1 cellular context compared by ENCODE assay signal in the genomic region with DNA sequence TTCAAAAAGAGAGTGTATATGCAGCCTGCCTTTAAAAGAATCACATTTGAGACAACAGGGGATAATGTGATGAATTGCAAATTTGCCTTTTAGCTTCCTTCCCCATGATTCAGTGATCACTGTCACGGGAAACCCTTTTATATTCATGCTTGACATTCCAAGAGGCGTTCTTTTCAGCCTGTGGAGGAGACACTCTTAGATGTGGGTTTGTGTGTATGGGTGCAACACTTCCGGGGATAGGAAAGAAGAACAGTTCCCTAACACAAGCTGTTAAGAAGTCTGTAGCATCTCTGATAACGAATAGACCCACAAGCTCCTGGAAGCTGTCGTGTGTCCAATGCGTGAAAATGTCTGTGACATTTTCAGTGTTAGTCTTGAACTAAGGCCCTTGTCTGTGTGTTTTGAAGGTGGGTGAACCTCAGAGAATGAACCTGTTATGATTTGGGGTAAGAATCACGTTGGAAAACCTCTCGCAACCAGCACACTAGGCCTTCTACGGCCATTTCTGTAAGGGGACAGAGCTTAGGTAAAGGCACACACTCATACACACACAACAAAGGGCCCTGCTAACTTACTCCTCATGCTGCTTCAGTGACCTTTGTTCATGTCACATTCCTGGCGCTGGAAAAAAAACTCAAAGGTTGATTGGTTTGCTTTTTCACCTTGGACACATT.
TF ChIP-seq lines count a peak whose summit lies in the region.

No MANE protein-coding gene starts in this region.

TF ChIP-seq in HepG2, 621 proteins besides CTCF, POLR2A, EP300 and RAD21 (continued from another document and continues in another):
- TF ChIP-seq ZNF503 (CRISPR knock-in tag; IDR thresholded peaks at IDR 0.05) (peak; percentile 73), GATAD1 (CRISPR knock-in tag; IDR thresholded peaks at IDR 0.05) (no peak), ZNF232 (CRISPR knock-in tag; IDR thresholded peaks at IDR 0.05; ENCODE audit: borderline replicate concordance) (peak; percentile 98), POLR2AphosphoS5 (IDR thresholded peaks at IDR 0.05; ENCODE audit: low read depth, low read length) (0 out of 2 replicates have a peak, but pooled peaks have one; percentile 41), CREB1 (IDR thresholded peaks at IDR 0.05) (no peak), CREB1 (CRISPR knock-in tag; IDR thresholded peaks at IDR 0.05) (0 out of 2 replicates have a peak, but pooled peaks have one; percentile 15), SOX5 (CRISPR knock-in tag; IDR thresholded peaks at IDR 0.05; ENCODE audit: borderline replicate concordance) (peak; percentile 81), ZBTB20 (CRISPR knock-in tag; IDR thresholded peaks at IDR 0.05; ENCODE audit: borderline replicate concordance, low read depth) (peak; percentile 67; the same call in 1 of the 2 replicates), ZNF333 (CRISPR knock-in tag; IDR thresholded peaks at IDR 0.05; ENCODE audit: borderline replicate concordance) (no peak), SAP130 (CRISPR knock-in tag; IDR thresholded peaks at IDR 0.05; ENCODE audit: low read depth) (peak; percentile 60), ZNF34 (CRISPR knock-in tag; IDR thresholded peaks at IDR 0.05; ENCODE audit: borderline replicate concordance) (0 out of 2 replicates have a peak, but pooled peaks have one; percentile 27), HOXD1 (CRISPR knock-in tag; IDR thresholded peaks at IDR 0.05) (peak; percentile 79; the same call in 1 of the 2 replicates), NR2F6 (IDR thresholded peaks at IDR 0.05) (peak; percentile 90), NR2F6 (CRISPR knock-in tag; IDR thresholded peaks at IDR 0.05) (peak; percentile 86), TBX2 (CRISPR knock-in tag; IDR thresholded peaks at IDR 0.05; ENCODE audit: borderline replicate concordance) (peak; percentile 87; the same call in 1 of the 2 replicates), ZNF547 (CRISPR knock-in tag; IDR thresholded peaks at IDR 0.05) (no peak), ZNF609 (CRISPR knock-in tag; IDR thresholded peaks at IDR 0.05; ENCODE audit: borderline replicate concordance) (peak; percentile 80; the same call in 1 of the 2 replicates), ZNF879 (CRISPR knock-in tag; IDR thresholded peaks at IDR 0.05) (no peak), NFIC (IDR thresholded peaks at IDR 0.05; ENCODE audit: low read length) (peak; percentile 61; the same call in 1 of the 2 replicates), ZFX (CRISPR knock-in tag; IDR thresholded peaks at IDR 0.05; ENCODE audit: low read depth) (peak; percentile 77), TCF7 (IDR thresholded peaks at IDR 0.05; ENCODE audit: low read depth) (peak; percentile 34; the same call in 1 of the 2 replicates), ZNF747 (CRISPR knock-in tag; IDR thresholded peaks at IDR 0.05; ENCODE audit: borderline replicate concordance) (no peak; the same call in 1 of the 2 replicates), HDAC1 (CRISPR knock-in tag; IDR thresholded peaks at IDR 0.05) (peak; percentile 66), NR2F2 (IDR thresholded peaks at IDR 0.05; ENCODE audit: borderline replicate concordance, low read depth) (peak; percentile 81), NR2F1 (CRISPR knock-in tag; IDR thresholded peaks at IDR 0.05) (peak; percentile 70 to 86; a peak in 3 of 4 replicates), ZNF644 (CRISPR knock-in tag; IDR thresholded peaks at IDR 0.05; ENCODE audit: low read depth) (peak; percentile 80), ZKSCAN8 (CRISPR knock-in tag; IDR thresholded peaks at IDR 0.05; ENCODE audit: borderline replicate concordance) (peak; percentile 42; the same call in 1 of the 2 replicates), YY1 (IDR thresholded peaks at IDR 0.05; ENCODE audit: insufficient read depth, insufficient replicate concordance, low read depth, low read length) (peak; percentile 23), PITX1 (CRISPR knock-in tag; IDR thresholded peaks at IDR 0.05) (peak; percentile 56), FOXP1 (IDR thresholded peaks at IDR 0.05) (no peak), FOXP1 (CRISPR knock-in tag; IDR thresholded peaks at IDR 0.05) (peak; percentile 41; the same call in 1 of the 2 replicates), ZSCAN22 (CRISPR knock-in tag; IDR thresholded peaks at IDR 0.05) (0 out of 2 replicates have a peak, but pooled peaks have one; percentile 60), KLF13 (CRISPR knock-in tag; IDR thresholded peaks at IDR 0.05) (no peak), POGZ (CRISPR knock-in tag; IDR thresholded peaks at IDR 0.05) (peak; percentile 74; the same call in 1 of the 2 replicates), CEBPG (CRISPR knock-in tag; IDR thresholded peaks at IDR 0.05) (peak; percentile 30; the same call in 1 of the 2 replicates), ZMYM4 (CRISPR knock-in tag; IDR thresholded peaks at IDR 0.05) (peak; percentile 74), ELF4 (CRISPR knock-in tag; IDR thresholded peaks at IDR 0.05; ENCODE audit: borderline replicate concordance) (no peak)
- TF ChIP-seq, protein P1, sequence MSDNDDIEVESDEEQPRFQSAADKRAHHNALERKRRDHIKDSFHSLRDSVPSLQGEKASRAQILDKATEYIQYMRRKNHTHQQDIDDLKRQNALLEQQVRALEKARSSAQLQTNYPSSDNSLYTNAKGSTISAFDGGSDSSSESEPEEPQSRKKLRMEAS (IDR thresholded peaks at IDR 0.05) = peak; percentile 81
- TF ChIP-seq, protein P2, sequence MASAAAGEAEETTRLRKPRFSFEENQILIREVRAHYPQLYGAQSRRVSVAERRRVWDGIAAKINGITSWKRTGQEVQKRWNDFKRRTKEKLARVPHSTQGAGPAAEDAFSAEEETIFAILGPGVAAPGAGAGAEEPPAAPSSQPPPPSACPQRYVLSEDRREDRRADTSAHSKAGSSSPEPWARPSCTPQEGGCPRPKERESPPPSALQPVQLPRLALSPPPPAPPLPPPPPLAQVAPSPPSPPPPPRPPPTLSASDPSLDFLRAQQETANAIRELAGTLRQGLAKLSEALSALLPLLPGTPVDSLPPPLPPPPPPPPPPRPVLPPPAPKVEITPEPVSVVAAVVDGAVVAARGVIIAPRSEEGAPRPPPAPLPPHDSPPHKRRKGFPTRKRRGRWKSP (CRISPR knock-in tag; IDR thresholded peaks at IDR 0.05) = no peak
- TF ChIP-seq, protein P3, sequence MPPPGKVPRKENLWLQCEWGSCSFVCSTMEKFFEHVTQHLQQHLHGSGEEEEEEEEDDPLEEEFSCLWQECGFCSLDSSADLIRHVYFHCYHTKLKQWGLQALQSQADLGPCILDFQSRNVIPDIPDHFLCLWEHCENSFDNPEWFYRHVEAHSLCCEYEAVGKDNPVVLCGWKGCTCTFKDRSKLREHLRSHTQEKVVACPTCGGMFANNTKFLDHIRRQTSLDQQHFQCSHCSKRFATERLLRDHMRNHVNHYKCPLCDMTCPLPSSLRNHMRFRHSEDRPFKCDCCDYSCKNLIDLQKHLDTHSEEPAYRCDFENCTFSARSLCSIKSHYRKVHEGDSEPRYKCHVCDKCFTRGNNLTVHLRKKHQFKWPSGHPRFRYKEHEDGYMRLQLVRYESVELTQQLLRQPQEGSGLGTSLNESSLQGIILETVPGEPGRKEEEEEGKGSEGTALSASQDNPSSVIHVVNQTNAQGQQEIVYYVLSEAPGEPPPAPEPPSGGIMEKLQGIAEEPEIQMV (CRISPR knock-in tag; IDR thresholded peaks at IDR 0.05; ENCODE audit: low read depth) = 0 out of 2 replicates have a peak, but pooled peaks have one; percentile 51
- TF ChIP-seq, protein P4, sequence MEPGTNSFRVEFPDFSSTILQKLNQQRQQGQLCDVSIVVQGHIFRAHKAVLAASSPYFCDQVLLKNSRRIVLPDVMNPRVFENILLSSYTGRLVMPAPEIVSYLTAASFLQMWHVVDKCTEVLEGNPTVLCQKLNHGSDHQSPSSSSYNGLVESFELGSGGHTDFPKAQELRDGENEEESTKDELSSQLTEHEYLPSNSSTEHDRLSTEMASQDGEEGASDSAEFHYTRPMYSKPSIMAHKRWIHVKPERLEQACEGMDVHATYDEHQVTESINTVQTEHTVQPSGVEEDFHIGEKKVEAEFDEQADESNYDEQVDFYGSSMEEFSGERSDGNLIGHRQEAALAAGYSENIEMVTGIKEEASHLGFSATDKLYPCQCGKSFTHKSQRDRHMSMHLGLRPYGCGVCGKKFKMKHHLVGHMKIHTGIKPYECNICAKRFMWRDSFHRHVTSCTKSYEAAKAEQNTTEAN (CRISPR knock-in tag; conservative IDR thresholded peaks at IDR 0.05) = 0 out of 2 replicates have a peak, but pooled peaks have one; percentile 55
- TF ChIP-seq, protein P5, sequence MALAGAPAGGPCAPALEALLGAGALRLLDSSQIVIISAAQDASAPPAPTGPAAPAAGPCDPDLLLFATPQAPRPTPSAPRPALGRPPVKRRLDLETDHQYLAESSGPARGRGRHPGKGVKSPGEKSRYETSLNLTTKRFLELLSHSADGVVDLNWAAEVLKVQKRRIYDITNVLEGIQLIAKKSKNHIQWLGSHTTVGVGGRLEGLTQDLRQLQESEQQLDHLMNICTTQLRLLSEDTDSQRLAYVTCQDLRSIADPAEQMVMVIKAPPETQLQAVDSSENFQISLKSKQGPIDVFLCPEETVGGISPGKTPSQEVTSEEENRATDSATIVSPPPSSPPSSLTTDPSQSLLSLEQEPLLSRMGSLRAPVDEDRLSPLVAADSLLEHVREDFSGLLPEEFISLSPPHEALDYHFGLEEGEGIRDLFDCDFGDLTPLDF (CRISPR knock-in tag; IDR thresholded peaks at IDR 0.05) = no peak
- TF ChIP-seq, protein P6, sequence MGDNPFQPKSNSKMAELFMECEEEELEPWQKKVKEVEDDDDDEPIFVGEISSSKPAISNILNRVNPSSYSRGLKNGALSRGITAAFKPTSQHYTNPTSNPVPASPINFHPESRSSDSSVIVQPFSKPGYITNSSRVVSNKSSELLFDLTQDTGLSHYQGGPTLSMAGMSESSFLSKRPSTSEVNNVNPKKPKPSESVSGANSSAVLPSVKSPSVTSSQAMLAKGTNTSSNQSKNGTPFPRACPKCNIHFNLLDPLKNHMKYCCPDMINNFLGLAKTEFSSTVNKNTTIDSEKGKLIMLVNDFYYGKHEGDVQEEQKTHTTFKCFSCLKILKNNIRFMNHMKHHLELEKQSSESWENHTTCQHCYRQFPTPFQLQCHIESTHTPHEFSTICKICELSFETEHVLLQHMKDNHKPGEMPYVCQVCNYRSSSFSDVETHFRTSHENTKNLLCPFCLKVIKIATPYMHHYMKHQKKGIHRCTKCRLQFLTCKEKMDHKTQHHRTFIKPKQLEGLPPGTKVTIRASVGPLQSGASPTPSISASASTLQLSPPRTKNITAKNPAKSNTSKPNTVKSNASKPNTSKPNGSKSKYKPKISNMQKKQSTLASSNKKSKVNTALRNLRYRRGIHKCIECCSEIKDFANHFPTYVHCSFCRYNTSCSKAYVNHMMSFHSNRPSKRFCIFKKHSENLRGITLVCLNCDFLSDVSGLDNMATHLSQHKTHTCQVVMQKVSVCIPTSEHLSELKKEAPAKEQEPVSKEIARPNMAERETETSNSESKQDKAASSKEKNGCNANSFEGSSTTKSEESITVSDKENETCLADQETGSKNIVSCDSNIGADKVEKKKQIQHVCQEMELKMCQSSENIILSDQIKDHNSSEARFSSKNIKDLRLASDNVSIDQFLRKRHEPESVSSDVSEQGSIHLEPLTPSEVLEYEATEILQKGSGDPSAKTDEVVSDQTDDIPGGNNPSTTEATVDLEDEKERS (CRISPR knock-in tag; IDR thresholded peaks at IDR 0.05) = no peak
